Comparison of ENCODE assay signal across 14 cellular contexts in genomic region chr18:39742015-39742466, GRCh38.
DNase-seq lines count a peak whose midpoint lies in the region; ATAC-seq and TF ChIP-seq lines count a peak whose summit lies in the region.
"Had no signal": no experiment of that assay in that cellular context is flagged by ENCODE, and none has a peak within 500 bp of the region (broad histone marks: within the 10 kb centered on the region; RNA-seq: fewer than 3 reads in every experiment).

No MANE protein-coding gene starts in this region.

- CTCF ChIA-PET in activated CD8-positive, alpha-beta T cell treated with anti-CD3 and anti-CD28 coated beads, Interleukin-2, amount 10 ng/mL, durations not matched to agents 7 days and 5 days (lab: Charles Lee): no interaction called here

- DNase-seq in DMS153 (lab: John Stamatoyannopoulos, UW): peak; percentile 97
- DNase-seq in NCI-H2029 (lab: John Stamatoyannopoulos, UW): peak; percentile 84
- peak; percentile 56 for DNase-seq in NCI-H748 treated with DMSO at 0.1 percent for 48 hours (lab: John Stamatoyannopoulos, UW)
- DNase-seq in fibroblast of the aortic adventitia (ENCODE audit: low read depth): peak; percentile 24
- no peak for DNase-seq in activated CD8-positive, alpha-beta T cell treated with anti-CD3 and anti-CD28 coated beads, Interleukin-2, amount 10 ng/mL, durations not matched to agents 7 days and 5 days
- no peak for DNase-seq in T-helper 2 cell
- DNase-seq: brain microvascular endothelial cell; DMS53; effector CD8-positive, alpha-beta T cell; upper lobe of right lung had no signal

- H3K4me3 ChIP-seq in fibroblast of the aortic adventitia (ENCODE audit: low read depth, low read length): no peak overlapping the region
- H3K4me3 ChIP-seq: upper lobe of right lung had no signal

- no peaks in the 10 kb centered on the region for H3K27me3 Mint-ChIP-seq in activated CD8-positive, alpha-beta T cell treated with anti-CD3 and anti-CD28 coated beads, Interleukin-2, amount 10 ng/mL, durations not matched to agents 7 days and 5 days (ENCODE audit: low read depth)
- H3K27me3 Mint-ChIP-seq: activated T-helper 17 cell treated with anti-CD3 and anti-CD28 coated beads, Interleukin-2, amount 50 U/mL, for 72 hours had no signal

- no peaks in the 10 kb centered on the region for H3K4me1 Mint-ChIP-seq in activated CD8-positive, alpha-beta T cell treated with anti-CD3 and anti-CD28 coated beads, Interleukin-2, amount 10 ng/mL, durations not matched to agents 7 days and 5 days (ENCODE audit: low read depth)
- H3K4me1 Mint-ChIP-seq: activated T-helper 17 cell treated with anti-CD3 and anti-CD28 coated beads, Interleukin-2, amount 50 U/mL, for 72 hours had no signal

- H3K36me3 Mint-ChIP-seq in activated CD8-positive, alpha-beta T cell treated with anti-CD3 and anti-CD28 coated beads, Interleukin-2, amount 10 ng/mL, durations not matched to agents 7 days and 5 days (ENCODE audit: low read depth): no peaks in the 10 kb centered on the region

- H3K9me3 Mint-ChIP-seq in activated CD8-positive, alpha-beta T cell treated with anti-CD3 and anti-CD28 coated beads, Interleukin-2, amount 10 ng/mL, durations not matched to agents 7 days and 5 days (ENCODE audit: insufficient read depth): no peaks in the 10 kb centered on the region

- POLR2A ChIA-PET in activated CD8-positive, alpha-beta T cell treated with anti-CD3 and anti-CD28 coated beads, Interleukin-2, amount 10 ng/mL, durations not matched to agents 7 days and 5 days (lab: Charles Lee): no interaction called here

- H3K4me3 Mint-ChIP-seq in activated CD8-positive, alpha-beta T cell treated with anti-CD3 and anti-CD28 coated beads, Interleukin-2, amount 10 ng/mL, durations not matched to agents 7 days and 5 days: no peak overlapping the region
- H3K4me3 Mint-ChIP-seq: activated T-helper 17 cell treated with anti-CD3 and anti-CD28 coated beads, Interleukin-2, amount 50 U/mL, for 72 hours; T-helper 1 cell treated with Interleukin-12 subunit alpha and Interleukin-12 subunit beta and Interleukin-4 antibody, amounts not matched to agents 30 μg/mL and 1 μg/mL, for 36 hours had no signal

- ATAC-seq in activated CD8-positive, alpha-beta T cell treated with anti-CD3 and anti-CD28 coated beads, Interleukin-2, amount 10 ng/mL, durations not matched to agents 7 days and 5 days: no peak
- ATAC-seq in GM18907 (IDR thresholded peaks at IDR 0.05; ENCODE audit: unreplicated experiment) (no peak), GM21390 (IDR thresholded peaks at IDR 0.05; ENCODE audit: unreplicated experiment) (no peak)
- ATAC-seq: activated T-helper 17 cell treated with anti-CD3 and anti-CD28 coated beads, Interleukin-2, amount 50 U/mL, for 72 hours; upper lobe of right lung had no signal

- H3K27ac Mint-ChIP-seq in activated CD8-positive, alpha-beta T cell treated with anti-CD3 and anti-CD28 coated beads, Interleukin-2, amount 10 ng/mL, durations not matched to agents 7 days and 5 days: no peak overlapping the region
- H3K27ac Mint-ChIP-seq: activated T-helper 17 cell treated with anti-CD3 and anti-CD28 coated beads, Interleukin-2, amount 50 U/mL, for 72 hours; T-helper 1 cell treated with Interleukin-12 subunit alpha and Interleukin-12 subunit beta and Interleukin-4 antibody, amounts not matched to agents 30 μg/mL and 1 μg/mL, for 36 hours had no signal

- no peak for TF ChIP-seq CTCF in fibroblast of the aortic adventitia (IDR thresholded peaks at IDR 0.05; ENCODE audit: insufficient read depth, low read length)

Comparison
In these comparisons a context has a peak if more than half of its experiments do, and no peak if none do; other contexts are left out.
1. DNase-seq: peak in DMS153 (single experiment), NCI-H2029 (single experiment), NCI-H748 treated with DMSO at 0.1 percent for 48 hours (single experiment) and fibroblast of the aortic adventitia (single experiment); none in activated CD8-positive, alpha-beta T cell treated with anti-CD3 and anti-CD28 coated beads, Interleukin-2, amount 10 ng/mL, durations not matched to agents 7 days and 5 days (single experiment) and T-helper 2 cell (0 of 5).